8 cellular contexts compared by ENCODE assay signal in genomic region chr18:9474983-9475642, GRCh38. TPM values are rescaled to one million over a fixed set of nuclear protein-coding genes. Genes with fewer than 3 reads are reported as not detected.
DNase-seq lines count a peak whose midpoint lies in the region; ATAC-seq lines count a peak whose summit lies in the region.

Gene RALBP1, plus strand, starts transcription at chr18:9475513. Its CDS starts 37,533 bp downstream, at chr18:9513046.

- ATAC-seq in GM19328 (IDR thresholded peaks at IDR 0.05; ENCODE audit: unreplicated experiment) (peak; percentile 87), HG03520 (IDR thresholded peaks at IDR 0.05; ENCODE audit: unreplicated experiment) (peak; percentile 95), left colon (peak; percentile 91)

- peaks cover 21 to 25% (median 23%) of the 10 kb centered on the region in 11 experiments for H3K36me3 ChIP-seq in BLaER1 treated with 17β-estradiol and CSF1 and Interleukin-3, amounts not matched to agents 10 nM and 100 nM

- H3K9ac ChIP-seq in BLaER1 treated with 17β-estradiol and CSF1 and Interleukin-3, amounts not matched to agents 10 nM and 100 nM, result peak within 1 kb of the TSS; percentile 85 to 95 (median 93)

- peak within 1 kb of the TSS; percentile 87 to 98 (median 94) for H3K4me3 ChIP-seq in BLaER1 treated with 17β-estradiol and CSF1 and Interleukin-3, amounts not matched to agents 10 nM and 100 nM

- peak within 1 kb of the TSS; percentile 78 to 93 (median 89) for H3K27ac ChIP-seq in BLaER1 treated with 17β-estradiol and CSF1 and Interleukin-3, amounts not matched to agents 10 nM and 100 nM

- H3K4me1 ChIP-seq in BLaER1 treated with 17β-estradiol and CSF1 and Interleukin-3, amounts not matched to agents 10 nM and 100 nM, result peaks cover 12 to 25% (median 22%) of the 10 kb centered on the region in 10 experiments

- H3K27me3 ChIP-seq in BLaER1 treated with 17β-estradiol and CSF1 and Interleukin-3, amounts not matched to agents 10 nM and 100 nM, result no peaks in the 10 kb centered on the region

- peak; percentile 90 for DNase-seq in NCI-H526 treated with DMSO at 0.1 percent for 48 hours (lab: John Stamatoyannopoulos, UW)
- DNase-seq in activated CD4-positive, alpha-beta T cell treated with anti-CD3 and anti-CD28 coated beads, Interleukin-2, amount 50 U/mL, for 1 hour, result peak; percentile 98
- peak; percentile 91 for DNase-seq in cortex of kidney (lab: John Stamatoyannopoulos, UW)
- peak; percentile 99 for DNase-seq in left colon
- peak; percentile 99 for DNase-seq in stimulated activated CD4-positive, alpha-beta T cell treated with anti-CD3 and anti-CD28 coated beads, Interleukin-1b, Interleukin-23, amount 100 ng/mL, for 48 hours

- intact Hi-C loops in left colon (cut with DNase I, micrococcal nuclease), result no loop called here

- H4K20me1 ChIP-seq in BLaER1 treated with 17β-estradiol and CSF1 and Interleukin-3, amounts not matched to agents 10 nM and 100 nM, result peaks cover 0 to 34% (median 21%) of the 10 kb centered on the region in 11 experiments; a peak in 12 of 22 replicates

- peaks cover 0 to 22% (median 9%) of the 10 kb centered on the region in 11 experiments; a peak in 12 of 22 replicates for H3K9me3 ChIP-seq in BLaER1 treated with 17β-estradiol and CSF1 and Interleukin-3, amounts not matched to agents 10 nM and 100 nM (replicated peaks in 1 of 11)

- H3K4me2 ChIP-seq in BLaER1 treated with 17β-estradiol and CSF1 and Interleukin-3, amounts not matched to agents 10 nM and 100 nM, result peak within 1 kb of the TSS; percentile 83 to 94 (median 90)

RNA-seq across cellular contexts. Expression of gene RALBP1, which starts in this region (rescaled TPM):
- 10 to 100 TPM; 59.4 to 70.4 TPM for total RNA-seq in left colon

Comparison
In these comparisons a context has a peak if more than half of its experiments do, and no peak if none do; other contexts are left out.
1. Peak in every context shown above with its lines: DNase-seq, ATAC-seq, H3K4me3 ChIP-seq and H3K27ac ChIP-seq.